In the genomic region with DNA sequence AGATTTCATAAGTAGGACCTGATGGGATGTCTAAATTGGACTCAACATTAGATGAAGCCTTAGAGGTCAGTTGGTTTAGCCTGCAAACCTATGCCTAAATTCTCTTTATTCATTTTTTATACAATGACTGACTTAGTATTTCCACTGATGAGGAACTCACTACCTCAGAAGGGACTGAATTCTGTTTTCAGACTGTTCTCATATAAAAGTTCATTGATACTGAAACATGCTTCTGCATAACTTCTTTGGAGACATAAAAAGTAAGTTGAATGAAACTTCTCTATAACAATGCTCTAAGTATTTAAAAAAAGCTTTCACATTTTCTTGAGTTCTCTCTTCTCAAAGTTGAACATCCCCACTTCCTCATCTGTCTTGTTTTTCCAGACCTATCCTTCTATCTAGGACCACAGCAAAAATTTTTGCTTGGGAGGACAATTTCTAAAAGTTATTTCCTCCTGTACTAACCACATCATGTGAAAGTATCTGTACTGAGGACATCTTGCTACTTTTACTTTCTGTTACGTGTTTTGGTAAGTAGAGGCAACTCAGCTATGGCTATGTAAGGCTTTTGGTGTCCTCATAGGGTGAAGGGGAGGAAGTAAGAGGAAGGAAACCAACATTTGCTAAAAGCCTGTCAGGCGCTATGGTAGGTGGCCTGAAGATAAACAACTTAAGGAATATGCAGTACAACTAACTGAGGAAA, we compare ENCODE assay signal across 8 cellular contexts.
A peak's percentile ranks its signal among the peaks of the same experiment; 100 is the strongest.
DNase-seq lines count a peak whose midpoint lies in the region; ATAC-seq lines count a peak whose summit lies in the region.

No MANE protein-coding gene starts in this region.

- no peaks in the 10 kb centered on the region for H3K9me3 Mint-ChIP-seq in central memory CD8-positive, alpha-beta T cell

- no peaks in the 10 kb centered on the region for H3K27me3 Mint-ChIP-seq in central memory CD8-positive, alpha-beta T cell

- H3K27ac Mint-ChIP-seq in central memory CD8-positive, alpha-beta T cell (ENCODE audit: low read depth), result peak overlapping the region; percentile 97

- peaks cover 17% of the 10 kb centered on the region for H3K4me1 Mint-ChIP-seq in central memory CD8-positive, alpha-beta T cell

- peak overlapping the region; percentile 70 for H3K4me3 Mint-ChIP-seq in central memory CD8-positive, alpha-beta T cell

- ATAC-seq in GM18907 (IDR thresholded peaks at IDR 0.05; ENCODE audit: unreplicated experiment), result peak; percentile 68
- peak; percentile 75 for ATAC-seq in HG03196 (IDR thresholded peaks at IDR 0.05; ENCODE audit: unreplicated experiment)
- ATAC-seq in central memory CD8-positive, alpha-beta T cell (replicated peaks; ENCODE audit: extremely low read depth, poor library complexity, severe bottlenecking), result peak; percentile 91

- DNase-seq in Ammon's horn (ENCODE audit: low spot score) (peak; percentile 53), NCI-H510A (lab: John Stamatoyannopoulos, UW) (no peak), NCI-H774 (lab: John Stamatoyannopoulos, UW) (no peak), NCI-H2227 treated with DMSO at 0.1 percent for 48 hours (lab: John Stamatoyannopoulos, UW) (no peak), activated gamma-delta T cell (lab: John Stamatoyannopoulos, UW) (no peak)
- DNase-seq in central memory CD8-positive, alpha-beta T cell (ENCODE audit: low spot score in 2 of 2), result no peak

- H3K36me3 Mint-ChIP-seq in central memory CD8-positive, alpha-beta T cell (ENCODE audit: insufficient read depth), result peaks cover 28% of the 10 kb centered on the region
